23 cellular contexts compared by ENCODE assay signal in the genomic region with DNA sequence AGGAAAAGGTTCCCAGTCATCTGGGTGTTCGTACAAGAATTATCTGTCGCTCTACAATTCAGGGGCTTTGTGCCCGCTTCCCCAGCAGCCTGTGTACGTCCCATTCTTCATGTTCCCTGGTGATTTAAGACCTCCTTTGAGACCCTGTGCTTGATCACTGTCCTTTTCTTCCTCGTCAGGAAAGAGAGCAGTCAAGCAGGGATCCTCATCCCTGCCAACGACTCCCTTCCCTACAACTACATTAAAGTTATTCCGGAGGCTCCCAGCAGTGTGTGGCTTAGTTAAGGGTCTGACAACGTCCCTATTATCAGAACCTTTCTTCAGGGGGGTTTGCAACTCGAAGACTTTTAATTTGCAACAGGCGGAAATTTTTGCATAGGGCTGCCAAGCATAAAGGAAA.
A peak's percentile ranks its signal among the peaks of the same experiment; 100 is the strongest.
DNase-seq lines count a peak whose midpoint lies in the region; ATAC-seq and TF ChIP-seq lines count a peak whose summit lies in the region.
"Had no signal": no experiment of that assay in that cellular context is flagged by ENCODE, and none has a peak within 500 bp of the region (broad histone marks: within the 10 kb centered on the region; RNA-seq: fewer than 3 reads in every experiment).

No MANE protein-coding gene starts in this region.

- intact Hi-C loops in cardiac septum (cut with DNase I), result loop anchor here (10.0 kb wide), 1 partner anchor 93 kb away; no protein-coding TSS in a partner anchor

- no peak overlapping the region for H3K4me3 ChIP-seq in cardiac muscle cell
- H3K4me3 ChIP-seq: ascending aorta, tibial artery had no signal

- H3K9me3 Mint-ChIP-seq in activated naive CD8-positive, alpha-beta T cell treated with anti-CD3 and anti-CD28 coated beads, Interleukin-2, amount 50 U/mL, for 24 hours, result no peaks in the 10 kb centered on the region
- H3K9me3 Mint-ChIP-seq in naive B cell, result peaks cover 0 to 2% (median 0%) of the 10 kb centered on the region in 7 donors
- H3K9me3 Mint-ChIP-seq in HFFc6, result no peaks in the 10 kb centered on the region
- H3K9me3 Mint-ChIP-seq: activated naive CD4-positive, alpha-beta T cell treated with anti-CD3 and anti-CD28 coated beads, Interleukin-2, amount 10 ng/mL, durations not matched to agents 7 days and 5 days; activated T-cell treated with anti-CD3 and anti-CD28 coated beads, Interleukin-2, amount 50 U/mL, for 4 hours; stimulated activated naive CD8-positive, alpha-beta T cell treated with anti-CD3 and anti-CD28 coated beads, Interleukin-15, Interleukin-2, amounts not matched to agents 100 ng/mL and 50 ng/mL, for 24 hours had no signal

- no peaks in the 10 kb centered on the region for H3K27me3 ChIP-seq in cardiac muscle cell
- H3K27me3 ChIP-seq: ascending aorta, BE2C, foreskin keratinocyte, tibial artery had no signal

- peaks cover 70% of the 10 kb centered on the region for H3K4me1 Mint-ChIP-seq in activated naive CD8-positive, alpha-beta T cell treated with anti-CD3 and anti-CD28 coated beads, Interleukin-2, amount 50 U/mL, for 24 hours
- peaks cover 50 to 95% (median 80%) of the 10 kb centered on the region in 3 donors for H3K4me1 Mint-ChIP-seq in naive B cell
- H3K4me1 Mint-ChIP-seq in HFFc6 (ENCODE audit: low read depth), result peaks cover 16% of the 10 kb centered on the region

- no peaks in the 10 kb centered on the region for H3K9me3 ChIP-seq in cardiac muscle cell (ENCODE audit: low read depth)
- H3K9me3 ChIP-seq: ascending aorta, BE2C, tibial artery had no signal

- TF ChIP-seq CTCF in cardiac muscle cell (IDR thresholded peaks at IDR 0.05; ENCODE audit: low read depth, low read length), result no peak
- no peak for TF ChIP-seq CTCF in HFFc6 (IDR thresholded peaks at IDR 0.05)

- H3K27ac ChIP-seq in cardiac muscle cell, result peak overlapping the region; percentile 44
- H3K27ac ChIP-seq: ascending aorta, foreskin keratinocyte, tibial artery had no signal

- no peak for ATAC-seq in activated naive CD8-positive, alpha-beta T cell treated with anti-CD3 and anti-CD28 coated beads, Interleukin-2, amount 50 U/mL, for 24 hours
- ATAC-seq in naive B cell (ENCODE audit: low read depth in 2 of 2) (peak in 1 of 2 donors; percentile 30), HG02763 (IDR thresholded peaks at IDR 0.05; ENCODE audit: unreplicated experiment) (no peak)
- ATAC-seq: activated T-cell treated with anti-CD3 and anti-CD28 coated beads, Interleukin-2, amount 50 U/mL, for 4 hours; foreskin keratinocyte had no signal

- DNase-seq in cardiac muscle cell (ENCODE audit: low read depth in 1 of 2, low spot score in 1 of 2), result no peak
- DNase-seq in cardiac septum (ENCODE audit: low spot score), result no peak
- DNase-seq in activated naive CD8-positive, alpha-beta T cell treated with anti-CD3 and anti-CD28 coated beads, Interleukin-2, amount 50 U/mL, for 24 hours, result no peak
- DNase-seq in naive B cell, result no peak
- no peak for DNase-seq in NK-92 (lab: John Stamatoyannopoulos, UW; ENCODE audit: unreplicated experiment)
- DNase-seq in GOT3 (lab: John Stamatoyannopoulos, UW), result no peak
- no peak for DNase-seq in HFFc6
- DNase-seq: activated CD8-positive, alpha-beta memory T cell treated with anti-CD3 and anti-CD28 coated beads for 24 hours; activated naive CD4-positive, alpha-beta T cell treated with anti-CD3 and anti-CD28 coated beads, Interleukin-2, amount 10 ng/mL, durations not matched to agents 7 days and 5 days; activated T-cell treated with anti-CD3 and anti-CD28 coated beads, Interleukin-2, amount 50 U/mL, for 4 hours; BE2C; cerebellar nuclear complex; erythroblast; foreskin keratinocyte; KG1; NCI-H187; NCI-H748 treated with DMSO at 0.1 percent for 48 hours; SIG-M5; stimulated activated CD4-positive, alpha-beta T cell treated with anti-CD3 and anti-CD28 coated beads, Interleukin-4, amount 100 ng/mL, for 24 hours; tibial artery had no signal

- H3K27ac Mint-ChIP-seq in activated naive CD8-positive, alpha-beta T cell treated with anti-CD3 and anti-CD28 coated beads, Interleukin-2, amount 50 U/mL, for 24 hours, result peak overlapping the region; percentile 40
- H3K27ac Mint-ChIP-seq in naive B cell, result peak overlapping the region; percentile 54 to 95 (median 89)
- H3K27ac Mint-ChIP-seq in HFFc6, result no peak overlapping the region
- H3K27ac Mint-ChIP-seq: activated naive CD4-positive, alpha-beta T cell treated with anti-CD3 and anti-CD28 coated beads, Interleukin-2, amount 10 ng/mL, durations not matched to agents 7 days and 5 days; stimulated activated naive CD8-positive, alpha-beta T cell treated with anti-CD3 and anti-CD28 coated beads, Interleukin-15, Interleukin-2, amounts not matched to agents 100 ng/mL and 50 ng/mL, for 24 hours had no signal

- no peaks in the 10 kb centered on the region for H3K27me3 Mint-ChIP-seq in activated naive CD8-positive, alpha-beta T cell treated with anti-CD3 and anti-CD28 coated beads, Interleukin-2, amount 50 U/mL, for 24 hours
- H3K27me3 Mint-ChIP-seq in naive B cell (no peaks in the 10 kb centered on the region), HFFc6 (ENCODE audit: insufficient read depth) (no peaks in the 10 kb centered on the region)
- H3K27me3 Mint-ChIP-seq: stimulated activated naive CD8-positive, alpha-beta T cell treated with anti-CD3 and anti-CD28 coated beads, Interleukin-15, Interleukin-2, amounts not matched to agents 100 ng/mL and 50 ng/mL, for 24 hours had no signal

- H3K36me3 Mint-ChIP-seq in activated naive CD8-positive, alpha-beta T cell treated with anti-CD3 and anti-CD28 coated beads, Interleukin-2, amount 50 U/mL, for 24 hours (ENCODE audit: low read depth), result peaks cover 6% of the 10 kb centered on the region
- H3K36me3 Mint-ChIP-seq in naive B cell, result peaks cover 4 to 7% of the 10 kb centered on the region in 2 donors
- H3K36me3 Mint-ChIP-seq in HFFc6 (ENCODE audit: low read depth), result no peaks in the 10 kb centered on the region

- peaks cover 9% of the 10 kb centered on the region for H3K4me1 ChIP-seq in cardiac muscle cell (ENCODE audit: low read depth)
- H3K4me1 ChIP-seq: ascending aorta, BE2C, foreskin keratinocyte, tibial artery had no signal

- H3K36me3 ChIP-seq in cardiac muscle cell, result no peaks in the 10 kb centered on the region
- H3K36me3 ChIP-seq: ascending aorta, BE2C, tibial artery had no signal

- no peak overlapping the region for H3K4me3 Mint-ChIP-seq in activated naive CD8-positive, alpha-beta T cell treated with anti-CD3 and anti-CD28 coated beads, Interleukin-2, amount 50 U/mL, for 24 hours
- H3K4me3 Mint-ChIP-seq in naive B cell (peak overlapping the region; percentile 59 to 89 (median 80)), HFFc6 (no peak overlapping the region)
- H3K4me3 Mint-ChIP-seq: activated naive CD4-positive, alpha-beta T cell treated with anti-CD3 and anti-CD28 coated beads, Interleukin-2, amount 10 ng/mL, durations not matched to agents 7 days and 5 days; activated T-cell treated with anti-CD3 and anti-CD28 coated beads, Interleukin-2, amount 50 U/mL, for 4 hours; stimulated activated naive CD8-positive, alpha-beta T cell treated with anti-CD3 and anti-CD28 coated beads, Interleukin-15, Interleukin-2, amounts not matched to agents 100 ng/mL and 50 ng/mL, for 24 hours had no signal

Comparison
In these comparisons a context has a peak if more than half of its experiments do, and no peak if none do; other contexts are left out.
1. H3K4me3 Mint-ChIP-seq: peak in naive B cell (8 of 8); none in activated naive CD8-positive, alpha-beta T cell treated with anti-CD3 and anti-CD28 coated beads, Interleukin-2, amount 50 U/mL, for 24 hours (single experiment) and HFFc6 (single experiment).